12 cellular contexts compared by ENCODE assay signal in the genomic region with DNA sequence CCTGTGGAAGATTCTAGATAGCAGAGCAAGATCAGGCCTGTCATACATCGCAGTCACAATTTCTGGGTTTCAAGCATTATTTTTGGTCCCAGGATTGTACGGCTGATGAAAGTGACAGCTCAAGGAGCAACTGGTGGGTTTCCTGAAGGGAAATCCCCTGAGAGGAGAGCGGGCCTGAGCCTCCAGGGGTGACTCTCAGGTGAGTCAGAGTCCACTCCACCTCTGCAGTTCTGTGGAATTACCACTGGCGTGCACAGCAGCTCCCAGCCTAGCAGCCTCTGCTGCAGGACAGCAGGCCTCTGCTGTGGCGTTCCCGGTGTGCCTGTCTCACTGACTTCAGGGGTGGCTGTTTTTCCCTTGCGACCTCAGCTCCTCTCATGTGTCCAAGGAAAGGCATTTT. TPM values are rescaled to one million over a fixed set of nuclear protein-coding genes. Genes with fewer than 3 reads are reported as not detected.
DNase-seq lines count a peak whose midpoint lies in the region; ATAC-seq and TF ChIP-seq lines count a peak whose summit lies in the region.
"Had no signal": no experiment of that assay in that cellular context is flagged by ENCODE, and none has a peak within 500 bp of the region (broad histone marks: within the 10 kb centered on the region; RNA-seq: fewer than 3 reads in every experiment).

No MANE protein-coding gene starts in this region.

- no peak overlapping the region for H3K4me3 ChIP-seq in osteoblast (ENCODE audit: insufficient read depth, low read length)
- H3K4me3 ChIP-seq in prostate gland: no peak overlapping the region

- H3K79me2 ChIP-seq in osteoblast (ENCODE audit: insufficient read depth, low read length): no peaks in the 10 kb centered on the region

- no peaks in the 10 kb centered on the region for H3K9me3 ChIP-seq in osteoblast (ENCODE audit: low read depth, low read length)
- H3K9me3 ChIP-seq in prostate gland: no peaks in the 10 kb centered on the region

- H3K36me3 ChIP-seq in osteoblast (ENCODE audit: insufficient read depth, low read length) (peaks cover 26% of the 10 kb centered on the region), prostate gland (no peaks in the 10 kb centered on the region)

- no peak overlapping the region for H3K4me2 ChIP-seq in osteoblast (ENCODE audit: insufficient read depth, low read length)

- H3K36me3 Mint-ChIP-seq in activated T-helper 17 cell treated with anti-CD3 and anti-CD28 coated beads, Interleukin-2, amount 50 U/mL, for 72 hours (ENCODE audit: low read depth): peaks cover 35% of the 10 kb centered on the region

- 88% methylated on average over 7 of the region's 7 CpGs for WGBS in prostate gland

- H3K4me1 ChIP-seq in osteoblast (ENCODE audit: insufficient read depth, low read length): peaks cover 3% of the 10 kb centered on the region
- no peaks in the 10 kb centered on the region for H3K4me1 ChIP-seq in prostate gland (replicated peaks)

- peaks cover 20% of the 10 kb centered on the region for H3K4me1 Mint-ChIP-seq in activated T-helper 17 cell treated with anti-CD3 and anti-CD28 coated beads, Interleukin-2, amount 50 U/mL, for 72 hours

- TF ChIP-seq POLR2A in prostate gland (IDR thresholded peaks at IDR 0.05): no peak

- H4K20me1 ChIP-seq in osteoblast (ENCODE audit: insufficient read depth, low read length): peaks cover 38% of the 10 kb centered on the region

- no peak overlapping the region for H2AFZ ChIP-seq in osteoblast (ENCODE audit: low read length)

- no peaks in the 10 kb centered on the region for H3K9me3 Mint-ChIP-seq in activated T-helper 17 cell treated with anti-CD3 and anti-CD28 coated beads, Interleukin-2, amount 50 U/mL, for 72 hours

- DNase-seq in stimulated activated naive CD4-positive, alpha-beta T cell treated with Interleukin-2 at 50 U/mL for 16 hours (lab: John Stamatoyannopoulos, UW): peak; percentile 49
- DNase-seq in stimulated activated naive CD4-positive, alpha-beta T cell (lab: John Stamatoyannopoulos, UW): no peak
- peak; percentile 89 for DNase-seq in osteoblast (ENCODE audit: insufficient read length, low spot score, missing footprints)
- DNase-seq in prostate gland (ENCODE audit: low spot score): no peak
- DNase-seq: anterior cingulate cortex, left ventricle myocardium superior, SW 1271 had no signal

- H3K27ac ChIP-seq in osteoblast (ENCODE audit: low read depth, low read length) (no peak overlapping the region), prostate gland (no peak overlapping the region)
- H3K27ac ChIP-seq: HL-60 had no signal

- H3K27ac Mint-ChIP-seq in activated T-helper 17 cell treated with anti-CD3 and anti-CD28 coated beads, Interleukin-2, amount 50 U/mL, for 72 hours: peak overlapping the region; percentile 23

- no peak for TF ChIP-seq CTCF in osteoblast (IDR thresholded peaks at IDR 0.05; ENCODE audit: extremely low read depth, low read depth, low read length)
- TF ChIP-seq CTCF in prostate gland (IDR thresholded peaks at IDR 0.05): no peak

- no peaks in the 10 kb centered on the region for H3K27me3 Mint-ChIP-seq in activated T-helper 17 cell treated with anti-CD3 and anti-CD28 coated beads, Interleukin-2, amount 50 U/mL, for 72 hours

- H3K4me3 Mint-ChIP-seq in activated T-helper 17 cell treated with anti-CD3 and anti-CD28 coated beads, Interleukin-2, amount 50 U/mL, for 72 hours: peak overlapping the region; percentile 17

- intact Hi-C loops in prostate gland (cut with DNase I): no loop called here

- no peaks in the 10 kb centered on the region for H3K27me3 ChIP-seq in osteoblast (ENCODE audit: insufficient read depth, low read length)
- H3K27me3 ChIP-seq in prostate gland (replicated peaks; ENCODE audit: insufficient read depth): no peaks in the 10 kb centered on the region

- ATAC-seq in activated T-helper 17 cell treated with anti-CD3 and anti-CD28 coated beads, Interleukin-2, amount 50 U/mL, for 72 hours (replicated peaks): peak; percentile 90
- ATAC-seq in GM21360 (IDR thresholded peaks at IDR 0.05; ENCODE audit: unreplicated experiment) (no peak), GM21619 (IDR thresholded peaks at IDR 0.05; ENCODE audit: unreplicated experiment) (no peak), HG02885 (IDR thresholded peaks at IDR 0.05; ENCODE audit: poor library complexity, unreplicated experiment) (no peak)
- ATAC-seq: left ventricle myocardium superior had no signal

RNA-seq across cellular contexts. Expression of a gene that starts 24.4 kb away (rescaled TPM):
- 1 to 10 TPM; 5.7 to 8.9 TPM for total RNA-seq in activated T-helper 17 cell treated with anti-CD3 and anti-CD28 coated beads, Interleukin-2, amount 50 U/mL, for 72 hours
- total RNA-seq in osteoblast: 30.9 and 32.6 TPM in 2 replicates
- 10 to 100 TPM; 24.4 to 49.6 TPM for total RNA-seq in prostate gland

RNA-seq across cellular contexts. Expression of a gene that starts 24.6 kb away (rescaled TPM):
- 10 to 100 TPM; 37.1 to 61.4 TPM for total RNA-seq in activated T-helper 17 cell treated with anti-CD3 and anti-CD28 coated beads, Interleukin-2, amount 50 U/mL, for 72 hours
- total RNA-seq in osteoblast: 66.2 and 79.0 TPM in 2 replicates
- total RNA-seq in prostate gland: 100 to 1,000 TPM; 153 to 172 TPM

RNA-seq across cellular contexts. Expression of a gene that starts 48.0 kb away (rescaled TPM):
- 1 to 10 TPM in 1 of 2 donors, under 1 TPM in 1; 0.71 to 1.6 TPM for total RNA-seq in activated T-helper 17 cell treated with anti-CD3 and anti-CD28 coated beads, Interleukin-2, amount 50 U/mL, for 72 hours
- total RNA-seq in osteoblast (0.72 and 1.2 TPM in 2 replicates), prostate gland (1 to 10 TPM; 2.6 to 6.7 TPM)

Comparison
In these comparisons a context has a peak if more than half of its experiments do, and no peak if none do; other contexts are left out.
1. DNase-seq: peak in stimulated activated naive CD4-positive, alpha-beta T cell treated with Interleukin-2 at 50 U/mL for 16 hours (single experiment) and osteoblast (single experiment); none in stimulated activated naive CD4-positive, alpha-beta T cell (0 of 6) and prostate gland (single experiment).